12 cellular contexts compared by ENCODE assay signal in genomic region chr4:15253346-15253745, GRCh38.
A peak's percentile ranks its signal among the peaks of the same experiment; 100 is the strongest.
DNase-seq lines count a peak whose midpoint lies in the region; ATAC-seq and TF ChIP-seq lines count a peak whose summit lies in the region.
"Had no signal": no experiment of that assay in that cellular context is flagged by ENCODE, and none has a peak within 500 bp of the region (broad histone marks: within the 10 kb centered on the region; RNA-seq: fewer than 3 reads in every experiment).

No MANE protein-coding gene starts in this region.

- no peak for TF ChIP-seq POLR2A in prostate gland (IDR thresholded peaks at IDR 0.05)

- POLR2A ChIA-PET in activated CD4-positive, alpha-beta T cell treated with anti-CD3 and anti-CD28 coated beads for 36 hours (lab: Charles Lee) = interaction anchor here (0.6 kb wide), 1 partner anchor 260 kb away, joined by 3 read pairs; no protein-coding TSS in a partner anchor

- no peak overlapping the region for H3K4me3 ChIP-seq in prostate gland

- ATAC-seq in activated CD4-positive, alpha-beta T cell treated with anti-CD3 and anti-CD28 coated beads for 36 hours = peak; percentile 42
- ATAC-seq in HG02571 (IDR thresholded peaks at IDR 0.05; ENCODE audit: unreplicated experiment) = peak; percentile 83
- ATAC-seq in HG03280 (IDR thresholded peaks at IDR 0.05; ENCODE audit: unreplicated experiment) = peak; percentile 64
- ATAC-seq: activated CD8-positive, alpha-beta T cell treated with anti-CD3 and anti-CD28 coated beads, Interleukin-2, amount 10 ng/mL, durations not matched to agents 7 days and 5 days; T-cell had no signal

- H3K36me3 ChIP-seq in prostate gland = no peaks in the 10 kb centered on the region

- H3K27ac Mint-ChIP-seq in activated CD4-positive, alpha-beta T cell treated with anti-CD3 and anti-CD28 coated beads for 36 hours = no peak overlapping the region
- H3K27ac Mint-ChIP-seq: activated CD8-positive, alpha-beta T cell treated with anti-CD3 and anti-CD28 coated beads, Interleukin-2, amount 10 ng/mL, durations not matched to agents 7 days and 5 days; T-cell had no signal

- in situ Hi-C loops in ACHN (cut with HindIII; ENCODE audit: low pct_ligation_motif_present, low pct_unique_long_range_greater_than_20kb, low sequenced_read_pairs) = no loop called here

- no peak for TF ChIP-seq CTCF in prostate gland (IDR thresholded peaks at IDR 0.05)

- intact Hi-C loops in activated CD4-positive, alpha-beta T cell treated with anti-CD3 and anti-CD28 coated beads for 36 hours (cut with DNase I, micrococcal nuclease) = no loop called here
- intact Hi-C loops in prostate gland (cut with DNase I) = no loop called here

- no peak overlapping the region for H3K27ac ChIP-seq in prostate gland
- H3K27ac ChIP-seq: 22Rv1 had no signal

- no peak for DNase-seq in activated CD4-positive, alpha-beta T cell treated with anti-CD3 and anti-CD28 coated beads for 36 hours
- DNase-seq in activated CD4-positive, alpha-beta T cell treated with anti-CD3 and anti-CD28 coated beads, Interleukin-2, amount 50 U/mL, for 48 hours = no peak
- DNase-seq in prostate gland (ENCODE audit: low spot score) (no peak), RPMI8226 (no peak), ACHN (no peak), SHP77 treated with DMSO at 0.1 percent for 48 hours (lab: John Stamatoyannopoulos, UW) (no peak)
- DNase-seq: activated CD8-positive, alpha-beta T cell treated with anti-CD3 and anti-CD28 coated beads, Interleukin-2, amount 10 ng/mL, durations not matched to agents 7 days and 5 days; cortex of kidney; T-cell had no signal

- H3K36me3 Mint-ChIP-seq in activated CD4-positive, alpha-beta T cell treated with anti-CD3 and anti-CD28 coated beads for 36 hours (ENCODE audit: low read depth) = no peaks in the 10 kb centered on the region
- H3K36me3 Mint-ChIP-seq: T-cell had no signal

- no peaks in the 10 kb centered on the region for H3K27me3 Mint-ChIP-seq in activated CD4-positive, alpha-beta T cell treated with anti-CD3 and anti-CD28 coated beads for 36 hours
- H3K27me3 Mint-ChIP-seq: T-cell had no signal

- no peaks in the 10 kb centered on the region for H3K9me3 ChIP-seq in prostate gland

- CTCF ChIA-PET in activated CD4-positive, alpha-beta T cell treated with anti-CD3 and anti-CD28 coated beads for 36 hours (lab: Charles Lee) = interaction anchor here (0.7 to 1.7 kb wide), 10 partner anchors 15 to 204 kb away, joined by 3 to 6 read pairs (median 4); no protein-coding TSS in a partner anchor

- H3K9me3 Mint-ChIP-seq in activated CD4-positive, alpha-beta T cell treated with anti-CD3 and anti-CD28 coated beads for 36 hours (ENCODE audit: low read depth) = no peaks in the 10 kb centered on the region
- H3K9me3 Mint-ChIP-seq: T-cell had no signal

- H3K4me1 Mint-ChIP-seq in activated CD4-positive, alpha-beta T cell treated with anti-CD3 and anti-CD28 coated beads for 36 hours = no peaks in the 10 kb centered on the region

- WGBS in prostate gland = 79% methylated on average over 4 of the region's 4 CpGs

- H3K27me3 ChIP-seq in prostate gland (replicated peaks; ENCODE audit: insufficient read depth) = no peaks in the 10 kb centered on the region

- no peak overlapping the region for H3K4me3 Mint-ChIP-seq in activated CD4-positive, alpha-beta T cell treated with anti-CD3 and anti-CD28 coated beads for 36 hours
- H3K4me3 Mint-ChIP-seq: activated CD8-positive, alpha-beta T cell treated with anti-CD3 and anti-CD28 coated beads, Interleukin-2, amount 10 ng/mL, durations not matched to agents 7 days and 5 days; T-cell had no signal

- H3K4me1 ChIP-seq in prostate gland (replicated peaks) = no peaks in the 10 kb centered on the region
